Comparison of ENCODE assay signal across 22 cellular contexts in genomic region chr15:91225728-91226127, GRCh38.
DNase-seq lines count a peak whose midpoint lies in the region; ATAC-seq and TF ChIP-seq lines count a peak whose summit lies in the region.
"Had no signal": no experiment of that assay in that cellular context is flagged by ENCODE, and none has a peak within 500 bp of the region (broad histone marks: within the 10 kb centered on the region; RNA-seq: fewer than 3 reads in every experiment).

No MANE protein-coding gene starts in this region.

- no peak overlapping the region for H3K4me3 ChIP-seq in right atrium auricular region
- H3K4me3 ChIP-seq in right cardiac atrium (ENCODE audit: low read length) = no peak overlapping the region
- H3K4me3 ChIP-seq: BLaER1, GM12878 had no signal

- H3K27me3 ChIP-seq in right atrium auricular region (no peaks in the 10 kb centered on the region), right cardiac atrium (ENCODE audit: control insufficient read depth, insufficient read depth) (no peaks in the 10 kb centered on the region)
- H3K27me3 ChIP-seq: BLaER1 had no signal

- no peaks in the 10 kb centered on the region for H3K36me3 ChIP-seq in right atrium auricular region
- H3K36me3 ChIP-seq: BE2C, BLaER1 had no signal

- TF ChIP-seq CTCF in right atrium auricular region (IDR thresholded peaks at IDR 0.05) = no peak

- H3K9me3 ChIP-seq in right atrium auricular region (no peaks in the 10 kb centered on the region), right cardiac atrium (ENCODE audit: control insufficient read depth, low read length) (no peaks in the 10 kb centered on the region)
- H3K9me3 ChIP-seq: BE2C, BLaER1 had no signal

- ATAC-seq in Right ventricle myocardium superior (ENCODE audit: poor library complexity) (peak; percentile 87), left ventricle myocardium superior (peak; percentile 83), right cardiac atrium (peak in 1 of 2 donors; percentile 48)
- ATAC-seq: GM12878 had no signal

- WGBS in right cardiac atrium = 43% methylated on average over 5 of the region's 5 CpGs

- H3K27ac ChIP-seq in right atrium auricular region (no peak overlapping the region), right cardiac atrium (ENCODE audit: low read length) (no peak overlapping the region)
- H3K27ac ChIP-seq: BLaER1 had no signal

- H3K4me1 ChIP-seq in right atrium auricular region (no peaks in the 10 kb centered on the region), right cardiac atrium (ENCODE audit: control insufficient read depth, insufficient read depth, low read length) (no peaks in the 10 kb centered on the region)
- H3K4me1 ChIP-seq: BE2C had no signal

- DNase-seq in Right ventricle myocardium superior = peak; percentile 52
- no peak for DNase-seq in right atrium auricular region (ENCODE audit: low spot score)
- DNase-seq in left ventricle myocardium superior = peak; percentile 59
- DNase-seq in right cardiac atrium = peak; percentile 36 to 77 (median 67)
- DNase-seq in activated CD4-positive, CD25-positive, alpha-beta regulatory T cell (lab: John Stamatoyannopoulos, UW) = no peak
- DNase-seq: 8988T; ACHN; BE2C; C1 segment of cervical spinal cord; CD4-positive, alpha-beta memory T cell; CD4-positive, CD25-positive, alpha-beta regulatory T cell; CD8-positive, alpha-beta memory T cell; COR-L47; DMS 273 treated with DMSO at 0.1 percent for 48 hours; DMS153; DMS53; DMS79; DND-41; EL; GDM1 had no signal

- intact Hi-C loops in Right ventricle myocardium superior (cut with DNase I) = loop anchor here (5.0 kb wide), 1 partner anchor 168 kb away; no protein-coding TSS in a partner anchor
- intact Hi-C loops in left ventricle myocardium superior (cut with micrococcal nuclease) = no loop called here
- intact Hi-C loops in right cardiac atrium (cut with DNase I) = loop anchor here in 2 of 4 donors (2.0 kb wide), 2 partner anchors 169 to 171 kb away; no protein-coding TSS in a partner anchor

Comparison
In these comparisons a context has a peak if more than half of its experiments do, and no peak if none do; other contexts are left out.
1. DNase-seq: peak in Right ventricle myocardium superior (single experiment), left ventricle myocardium superior (single experiment) and right cardiac atrium (3 of 3); none in right atrium auricular region (single experiment) and activated CD4-positive, CD25-positive, alpha-beta regulatory T cell (0 of 4).